Comparison of ENCODE assay signal across 8 cellular contexts in genomic region chr6:73263570-73263909, GRCh38. TPM values are rescaled to one million over a fixed set of nuclear protein-coding genes. Genes with fewer than 3 reads are reported as not detected.
DNase-seq lines count a peak whose midpoint lies in the region; ATAC-seq, FAIRE-seq and TF ChIP-seq lines count a peak whose summit lies in the region.

No MANE protein-coding gene starts in this region.

- no peaks in the 10 kb centered on the region for H3K9me3 Mint-ChIP-seq in chondrocyte (ENCODE audit: low read depth)
- H3K9me3 Mint-ChIP-seq in naive thymus-derived CD8-positive, alpha-beta T cell, result no peaks in the 10 kb centered on the region

- intact Hi-C loops in Right ventricle myocardium inferior (cut with DNase I), result no loop called here
- intact Hi-C loops in cardiac septum (cut with DNase I), result no loop called here

- H3K27me3 Mint-ChIP-seq in chondrocyte (ENCODE audit: low read depth), result no peaks in the 10 kb centered on the region
- peaks cover 0 to 2% (median 0%) of the 10 kb centered on the region in 5 donors for H3K27me3 Mint-ChIP-seq in naive thymus-derived CD8-positive, alpha-beta T cell

- in situ Hi-C loops in ACHN (cut with HindIII; ENCODE audit: low pct_ligation_motif_present, low pct_unique_long_range_greater_than_20kb, low sequenced_read_pairs), result no loop called here

- ATAC-seq in Right ventricle myocardium inferior, result peak; percentile 20
- ATAC-seq in naive thymus-derived CD8-positive, alpha-beta T cell, result peak; percentile 1 to 8

- H3K27ac ChIP-seq in KOPT-K1 (ENCODE audit: low read depth, low read length, poor library complexity, severe bottlenecking), result peak overlapping the region; percentile 74

- POLR2A ChIA-PET in naive thymus-derived CD8-positive, alpha-beta T cell (lab: Charles Lee), result interaction anchor here (1.0 to 1.6 kb wide), 2 partner anchors 643 to 644 kb away, joined by 3 read pairs; no protein-coding TSS in a partner anchor

- no peaks in the 10 kb centered on the region for H3K9me3 ChIP-seq in KOPT-K1 (ENCODE audit: insufficient read depth, low read length, poor library complexity, severe bottlenecking)

- peaks cover 2% of the 10 kb centered on the region for H3K36me3 Mint-ChIP-seq in chondrocyte (ENCODE audit: low read depth)
- peaks cover 0 to 13% (median 4%) of the 10 kb centered on the region in 3 donors for H3K36me3 Mint-ChIP-seq in naive thymus-derived CD8-positive, alpha-beta T cell

- H3K36me3 ChIP-seq in KOPT-K1 (ENCODE audit: insufficient read depth, low read length), result peaks cover 39% of the 10 kb centered on the region

- H3K4me1 Mint-ChIP-seq in chondrocyte (ENCODE audit: low read depth), result peaks cover 14% of the 10 kb centered on the region
- H3K4me1 Mint-ChIP-seq in naive thymus-derived CD8-positive, alpha-beta T cell, result peaks cover 14 to 42% (median 35%) of the 10 kb centered on the region in 4 donors

- DNase-seq in Right ventricle myocardium inferior (ENCODE audit: missing footprints) (no peak), cardiac septum (ENCODE audit: low spot score) (no peak), chondrocyte (ENCODE audit: low spot score) (no peak), ACHN (no peak), frontal cortex (ENCODE audit: low spot score in 2 of 2) (no peak)
- no peak for DNase-seq in naive thymus-derived CD8-positive, alpha-beta T cell
- no peak for DNase-seq in activated effector memory CD4-positive, alpha-beta T cell treated with anti-CD3 and anti-CD28 coated beads, Interleukin-2, amount 50 U/mL, for 16 hours

- H3K4me3 Mint-ChIP-seq in chondrocyte (ENCODE audit: unreplicated experiment), result peak overlapping the region; percentile 71
- H3K4me3 Mint-ChIP-seq in naive thymus-derived CD8-positive, alpha-beta T cell, result peak overlapping the region; percentile 77 to 91 (median 82)

- H3K27ac Mint-ChIP-seq in chondrocyte (ENCODE audit: unreplicated experiment), result no peak overlapping the region
- H3K27ac Mint-ChIP-seq in naive thymus-derived CD8-positive, alpha-beta T cell, result peak overlapping the region; percentile 43 to 90 (median 61)

- TF ChIP-seq CTCF in chondrocyte (IDR thresholded peaks at IDR 0.05), result no peak

- FAIRE-seq in frontal cortex (lab: Jason Lieb, UNC), result no peak

RNA-seq across cellular contexts. Expression of gene KHDC1, which starts 0.5 kb away (rescaled TPM):
- total RNA-seq in Right ventricle myocardium inferior (1.2 TPM), cardiac septum (1.1 TPM), chondrocyte (4.0 to 4.5 TPM (median 4.3 TPM) in 3 replicates), frontal cortex (2.9 TPM)
- under 1 TPM; 0.68 to 0.69 TPM for total RNA-seq in naive thymus-derived CD8-positive, alpha-beta T cell
- 1 to 10 TPM in 2 of 3 donors, under 1 TPM in 1; 0.84 to 2.7 (median 1.9) TPM for polyA plus RNA-seq in naive thymus-derived CD8-positive, alpha-beta T cell

RNA-seq across cellular contexts. Expression of gene KHDC1L, which starts 38.2 kb away (rescaled TPM):
- total RNA-seq in Right ventricle myocardium inferior (not detected), cardiac septum (not detected), chondrocyte (not detected in 3 replicates), frontal cortex (1.2 TPM)
- not detected for total RNA-seq in naive thymus-derived CD8-positive, alpha-beta T cell
- polyA plus RNA-seq in naive thymus-derived CD8-positive, alpha-beta T cell, result not detected
